20 cellular contexts compared by ENCODE assay signal in genomic region chr2:203870942-203871341, GRCh38. TPM values are rescaled to one million over a fixed set of nuclear protein-coding genes. Genes with fewer than 3 reads are reported as not detected.
DNase-seq lines count a peak whose midpoint lies in the region; ATAC-seq and TF ChIP-seq lines count a peak whose summit lies in the region.
"Had no signal": no experiment of that assay in that cellular context is flagged by ENCODE, and none has a peak within 500 bp of the region (broad histone marks: within the 10 kb centered on the region; RNA-seq: fewer than 3 reads in every experiment).

No MANE protein-coding gene starts in this region.

- H3K27ac ChIP-seq in CD4-positive, alpha-beta memory T cell (ENCODE audit: low read depth, low read length) = peak overlapping the region; percentile 59
- H3K27ac ChIP-seq: foreskin keratinocyte, SJCRH30 had no signal

- TF ChIP-seq CTCF in activated CD8-positive, alpha-beta T cell treated with anti-CD3 and anti-CD28 coated beads for 36 hours (IDR thresholded peaks at IDR 0.05) = no peak

- no peak for DNase-seq in activated CD4-positive, alpha-beta T cell treated with anti-CD3 and anti-CD28 coated beads, Interleukin-2, amount 10 ng/mL, durations not matched to agents 24 days and 14 days
- DNase-seq in activated CD4-positive, alpha-beta T cell treated with anti-CD3 and anti-CD28 coated beads, Interleukin-2, amount 50 U/mL, for 48 hours = no peak
- DNase-seq in CD4-positive, alpha-beta memory T cell = no peak
- no peak for DNase-seq in activated CD8-positive, alpha-beta T cell treated with anti-CD3 and anti-CD28 coated beads for 36 hours
- DNase-seq in medulla oblongata (ENCODE audit: extremely low spot score) (peak; percentile 22), NCI-H1105 (lab: John Stamatoyannopoulos, UW) (no peak), NCI-H1436 treated with DMSO at 0.1 percent for 48 hours (lab: John Stamatoyannopoulos, UW) (no peak), NCI-H526 (lab: John Stamatoyannopoulos, UW) (no peak)
- DNase-seq: 8988T; activated CD4-positive, alpha-beta T cell treated with anti-CD3 and anti-CD28 coated beads for 1 hour; DMS53; foreskin keratinocyte; NCI-H524; stimulated activated naive CD4-positive, alpha-beta T cell; T-helper 9 cell had no signal

- intact Hi-C loops in activated CD4-positive, alpha-beta T cell treated with anti-CD3 and anti-CD28 coated beads, Interleukin-2, amount 10 ng/mL, durations not matched to agents 24 days and 14 days (cut with micrococcal nuclease) = loop anchor here (1.0 to 2.0 kb wide), 10 partner anchors 15 to 292 kb away; no protein-coding TSS in a partner anchor
- intact Hi-C loops in CD4-positive, alpha-beta memory T cell (cut with micrococcal nuclease) = no loop called here
- intact Hi-C loops in activated CD8-positive, alpha-beta T cell treated with anti-CD3 and anti-CD28 coated beads for 36 hours (cut with micrococcal nuclease) = loop anchor here (2.0 kb wide), 1 partner anchor 40 kb away; no protein-coding TSS in a partner anchor

- CTCF ChIA-PET in CD4-positive, alpha-beta memory T cell (lab: Charles Lee; ENCODE audit: partially characterized antibody) = interaction anchor here (1.1 to 7.2 kb wide), 6 partner anchors 8 to 55 kb away, joined by 3 to 58 read pairs (median 26); no protein-coding TSS in a partner anchor
- CTCF ChIA-PET in activated CD8-positive, alpha-beta T cell treated with anti-CD3 and anti-CD28 coated beads for 36 hours (lab: Charles Lee) = interaction anchor here (1.0 to 4.1 kb wide), 7 partner anchors 9 to 131 kb away, joined by 3 to 25 read pairs (median 6); no protein-coding TSS in a partner anchor

- no peaks in the 10 kb centered on the region for H3K9me3 ChIP-seq in CD4-positive, alpha-beta memory T cell (ENCODE audit: control insufficient read depth in 1 of 2, low read length in 2 of 2)
- H3K9me3 ChIP-seq: SJCRH30 had no signal

- POLR2A ChIA-PET in CD4-positive, alpha-beta memory T cell (lab: Charles Lee; ENCODE audit: partially characterized antibody) = interaction anchor here (0.8 to 13.8 kb wide), 12 partner anchors 9 to 164 kb away, joined by 3 to 213 read pairs (median 4); no protein-coding TSS in a partner anchor
- POLR2A ChIA-PET in activated CD8-positive, alpha-beta T cell treated with anti-CD3 and anti-CD28 coated beads for 36 hours (lab: Charles Lee) = interaction anchor here (0.7 to 14.2 kb wide), 24 partner anchors 9 to 337 kb away, joined by 3 to 237 read pairs (median 5); partner anchors contain the start of genes CD28 and ICOS

- H3K4me1 ChIP-seq in CD4-positive, alpha-beta memory T cell (ENCODE audit: insufficient read depth, low read length) = peaks cover 87% of the 10 kb centered on the region
- H3K4me1 ChIP-seq: foreskin keratinocyte, SJCRH30 had no signal

- H3K27me3 Mint-ChIP-seq in activated CD4-positive, alpha-beta T cell treated with anti-CD3 and anti-CD28 coated beads, Interleukin-2, amount 10 ng/mL, durations not matched to agents 24 days and 14 days = no peaks in the 10 kb centered on the region
- no peaks in the 10 kb centered on the region for H3K27me3 Mint-ChIP-seq in CD4-positive, alpha-beta memory T cell
- H3K27me3 Mint-ChIP-seq in activated CD8-positive, alpha-beta T cell treated with anti-CD3 and anti-CD28 coated beads for 36 hours = no peaks in the 10 kb centered on the region

- H3K27me3 ChIP-seq in CD4-positive, alpha-beta memory T cell (ENCODE audit: insufficient read depth, low read length) = no peaks in the 10 kb centered on the region
- H3K27me3 ChIP-seq: BLaER1 treated with 17β-estradiol and CSF1 and Interleukin-3, amounts not matched to agents 10 nM and 100 nM; SJCRH30 had no signal

- H3K9me3 Mint-ChIP-seq in activated CD4-positive, alpha-beta T cell treated with anti-CD3 and anti-CD28 coated beads, Interleukin-2, amount 10 ng/mL, durations not matched to agents 24 days and 14 days = peaks cover 15% of the 10 kb centered on the region
- H3K9me3 Mint-ChIP-seq in CD4-positive, alpha-beta memory T cell = peaks cover 0 to 2% (median 0%) of the 10 kb centered on the region in 8 donors
- H3K9me3 Mint-ChIP-seq in activated CD8-positive, alpha-beta T cell treated with anti-CD3 and anti-CD28 coated beads for 36 hours = peaks cover 6% of the 10 kb centered on the region
- H3K9me3 Mint-ChIP-seq: GM23338 had no signal

- peak overlapping the region; percentile 90 for H3K4me3 Mint-ChIP-seq in activated CD4-positive, alpha-beta T cell treated with anti-CD3 and anti-CD28 coated beads, Interleukin-2, amount 10 ng/mL, durations not matched to agents 24 days and 14 days
- H3K4me3 Mint-ChIP-seq in CD4-positive, alpha-beta memory T cell = peak overlapping the region; percentile 85 to 95 (median 90)
- H3K4me3 Mint-ChIP-seq in activated CD8-positive, alpha-beta T cell treated with anti-CD3 and anti-CD28 coated beads for 36 hours = peak overlapping the region; percentile 81
- H3K4me3 Mint-ChIP-seq: GM23338 had no signal

- ATAC-seq in activated CD8-positive, alpha-beta T cell treated with anti-CD3 and anti-CD28 coated beads for 36 hours = no peak
- ATAC-seq: foreskin keratinocyte, GM23338 had no signal

- H3K36me3 ChIP-seq in CD4-positive, alpha-beta memory T cell (ENCODE audit: insufficient read depth, low read length) = peaks cover 13% of the 10 kb centered on the region
- H3K36me3 ChIP-seq: BLaER1 treated with 17β-estradiol and CSF1 and Interleukin-3, amounts not matched to agents 10 nM and 100 nM; SJCRH30 had no signal

- H3K4me3 ChIP-seq in CD4-positive, alpha-beta memory T cell (ENCODE audit: low read length in 2 of 2) = peak overlapping the region; percentile 13 to 54
- H3K4me3 ChIP-seq: GM23338, SJCRH30 had no signal

- peaks cover 61% of the 10 kb centered on the region for H3K4me1 Mint-ChIP-seq in activated CD4-positive, alpha-beta T cell treated with anti-CD3 and anti-CD28 coated beads, Interleukin-2, amount 10 ng/mL, durations not matched to agents 24 days and 14 days
- peaks cover 60 to 86% (median 77%) of the 10 kb centered on the region in 4 donors for H3K4me1 Mint-ChIP-seq in CD4-positive, alpha-beta memory T cell
- peaks cover 82% of the 10 kb centered on the region for H3K4me1 Mint-ChIP-seq in activated CD8-positive, alpha-beta T cell treated with anti-CD3 and anti-CD28 coated beads for 36 hours (ENCODE audit: low read depth)
- H3K4me1 Mint-ChIP-seq: GM23338 had no signal

- H3K27ac Mint-ChIP-seq in activated CD4-positive, alpha-beta T cell treated with anti-CD3 and anti-CD28 coated beads, Interleukin-2, amount 10 ng/mL, durations not matched to agents 24 days and 14 days = peak overlapping the region; percentile 100
- peak overlapping the region; percentile 41 to 96 (median 88) for H3K27ac Mint-ChIP-seq in CD4-positive, alpha-beta memory T cell
- H3K27ac Mint-ChIP-seq in activated CD8-positive, alpha-beta T cell treated with anti-CD3 and anti-CD28 coated beads for 36 hours = peak overlapping the region; percentile 97
- H3K27ac Mint-ChIP-seq: GM23338 had no signal

- H3K36me3 Mint-ChIP-seq in activated CD4-positive, alpha-beta T cell treated with anti-CD3 and anti-CD28 coated beads, Interleukin-2, amount 10 ng/mL, durations not matched to agents 24 days and 14 days (ENCODE audit: low read depth) = peaks cover 76% of the 10 kb centered on the region
- peaks cover 33 to 46% of the 10 kb centered on the region in 2 donors for H3K36me3 Mint-ChIP-seq in CD4-positive, alpha-beta memory T cell
- H3K36me3 Mint-ChIP-seq in activated CD8-positive, alpha-beta T cell treated with anti-CD3 and anti-CD28 coated beads for 36 hours (ENCODE audit: low read depth) = peaks cover 71% of the 10 kb centered on the region

RNA-seq across cellular contexts. Expression of gene CTLA4, which starts 3.4 kb away (rescaled TPM):
- 104 TPM in 2 replicates for total RNA-seq in activated CD4-positive, alpha-beta T cell treated with anti-CD3 and anti-CD28 coated beads, Interleukin-2, amount 10 ng/mL, durations not matched to agents 24 days and 14 days
- total RNA-seq in CD4-positive, alpha-beta memory T cell = 10 to 100 TPM; 18.4 to 20.4 TPM
- 1 to 10 TPM; 7.6 to 9.0 TPM for polyA plus RNA-seq in CD4-positive, alpha-beta memory T cell
- 10 to 100 TPM; 28.7 to 30.7 TPM for total RNA-seq in activated CD8-positive, alpha-beta T cell treated with anti-CD3 and anti-CD28 coated beads for 36 hours
- total RNA-seq: foreskin keratinocyte, GM23338, pulmonary artery endothelial cell, SJCRH30 had no signal
- polyA plus RNA-seq: foreskin keratinocyte, GM23338, liver had no signal
